ENCODE assay signal across 1 cellular context in the genomic region with DNA sequence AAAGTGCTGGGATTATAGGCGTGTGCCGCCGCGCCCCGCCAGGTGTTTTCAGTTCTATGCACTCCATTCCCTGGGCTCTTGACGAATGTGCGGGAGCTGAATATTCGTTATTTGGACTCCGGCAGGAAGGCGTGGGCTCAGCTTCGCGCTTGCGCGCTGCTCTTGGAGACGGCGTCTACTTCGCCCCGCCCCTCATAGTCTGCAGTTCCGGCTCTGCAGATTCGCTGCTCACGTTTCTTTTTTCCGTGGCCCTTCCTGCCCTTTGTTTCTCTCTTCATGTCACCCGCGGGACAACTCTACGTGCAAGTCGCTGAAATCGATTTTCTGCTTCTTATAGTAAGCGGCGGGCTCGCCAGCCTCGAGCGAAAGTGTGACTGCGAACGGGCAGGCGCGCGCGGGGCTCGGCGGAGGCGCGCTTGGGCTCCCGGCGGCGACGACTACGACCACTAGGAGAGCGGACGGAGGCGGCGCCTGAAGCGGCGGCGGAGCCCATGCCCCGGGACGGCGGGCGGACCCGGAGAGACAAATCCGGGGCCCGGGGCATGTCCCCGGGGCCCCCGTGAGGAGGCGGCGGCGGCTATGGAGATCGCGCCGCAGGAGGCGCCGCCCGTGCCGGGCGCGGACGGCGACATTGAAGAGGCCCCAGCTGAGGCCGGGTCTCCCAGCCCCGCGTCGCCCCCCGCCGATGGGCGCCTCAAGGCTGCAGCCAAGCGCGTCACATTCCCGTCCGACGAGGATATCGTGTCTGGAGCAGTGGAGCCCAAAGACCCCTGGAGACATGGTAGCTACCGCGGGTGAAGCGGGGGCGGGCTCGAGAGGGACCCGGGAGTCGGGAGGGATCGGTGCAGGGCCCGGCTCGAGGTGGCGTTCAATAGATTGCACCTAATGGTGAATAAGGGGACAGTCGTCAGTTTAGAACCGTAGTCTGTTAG.
TF ChIP-seq lines count a peak whose summit lies in the region.

A gene with protein sequence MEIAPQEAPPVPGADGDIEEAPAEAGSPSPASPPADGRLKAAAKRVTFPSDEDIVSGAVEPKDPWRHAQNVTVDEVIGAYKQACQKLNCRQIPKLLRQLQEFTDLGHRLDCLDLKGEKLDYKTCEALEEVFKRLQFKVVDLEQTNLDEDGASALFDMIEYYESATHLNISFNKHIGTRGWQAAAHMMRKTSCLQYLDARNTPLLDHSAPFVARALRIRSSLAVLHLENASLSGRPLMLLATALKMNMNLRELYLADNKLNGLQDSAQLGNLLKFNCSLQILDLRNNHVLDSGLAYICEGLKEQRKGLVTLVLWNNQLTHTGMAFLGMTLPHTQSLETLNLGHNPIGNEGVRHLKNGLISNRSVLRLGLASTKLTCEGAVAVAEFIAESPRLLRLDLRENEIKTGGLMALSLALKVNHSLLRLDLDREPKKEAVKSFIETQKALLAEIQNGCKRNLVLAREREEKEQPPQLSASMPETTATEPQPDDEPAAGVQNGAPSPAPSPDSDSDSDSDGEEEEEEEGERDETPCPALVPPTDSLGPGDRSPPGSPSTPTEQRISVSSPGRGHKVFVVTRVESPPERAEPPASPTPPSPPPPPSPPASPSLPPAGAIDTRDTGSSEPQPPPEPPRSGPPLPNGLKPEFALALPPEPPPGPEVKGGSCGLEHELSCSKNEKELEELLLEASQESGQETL (plus strand): TSS at position 433 of the 932 bp plus-strand sequence. CDS start 147 bp downstream, at position 580.

TF ChIP-seq in K562, 482 proteins besides CTCF, POLR2A, EP300 and RAD21 (continued from another document and continues in another):
- TF ChIP-seq ZBTB34 (CRISPR knock-in tag; IDR thresholded peaks at IDR 0.05): no peak
- no peak for TF ChIP-seq BRCA1 (IDR thresholded peaks at IDR 0.05)
- no peak for TF ChIP-seq BRCA1 (CRISPR knock-in tag; IDR thresholded peaks at IDR 0.05)
- no peak for TF ChIP-seq ZNF3 (CRISPR knock-in tag; IDR thresholded peaks at IDR 0.05)
- TF ChIP-seq ELF1 (tag; IDR thresholded peaks at IDR 0.05): peak; percentile 78
- TF ChIP-seq, protein P1, sequence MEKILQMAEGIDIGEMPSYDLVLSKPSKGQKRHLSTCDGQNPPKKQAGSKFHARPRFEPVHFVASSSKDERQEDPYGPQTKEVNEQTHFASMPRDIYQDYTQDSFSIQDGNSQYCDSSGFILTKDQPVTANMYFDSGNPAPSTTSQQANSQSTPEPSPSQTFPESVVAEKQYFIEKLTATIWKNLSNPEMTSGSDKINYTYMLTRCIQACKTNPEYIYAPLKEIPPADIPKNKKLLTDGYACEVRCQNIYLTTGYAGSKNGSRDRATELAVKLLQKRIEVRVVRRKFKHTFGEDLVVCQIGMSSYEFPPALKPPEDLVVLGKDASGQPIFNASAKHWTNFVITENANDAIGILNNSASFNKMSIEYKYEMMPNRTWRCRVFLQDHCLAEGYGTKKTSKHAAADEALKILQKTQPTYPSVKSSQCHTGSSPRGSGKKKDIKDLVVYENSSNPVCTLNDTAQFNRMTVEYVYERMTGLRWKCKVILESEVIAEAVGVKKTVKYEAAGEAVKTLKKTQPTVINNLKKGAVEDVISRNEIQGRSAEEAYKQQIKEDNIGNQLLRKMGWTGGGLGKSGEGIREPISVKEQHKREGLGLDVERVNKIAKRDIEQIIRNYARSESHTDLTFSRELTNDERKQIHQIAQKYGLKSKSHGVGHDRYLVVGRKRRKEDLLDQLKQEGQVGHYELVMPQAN (IDR thresholded peaks at IDR 0.05; ENCODE audit: borderline replicate concordance): peak; percentile 83; the same call in 1 of the 2 replicates
- TF ChIP-seq, protein P2, sequence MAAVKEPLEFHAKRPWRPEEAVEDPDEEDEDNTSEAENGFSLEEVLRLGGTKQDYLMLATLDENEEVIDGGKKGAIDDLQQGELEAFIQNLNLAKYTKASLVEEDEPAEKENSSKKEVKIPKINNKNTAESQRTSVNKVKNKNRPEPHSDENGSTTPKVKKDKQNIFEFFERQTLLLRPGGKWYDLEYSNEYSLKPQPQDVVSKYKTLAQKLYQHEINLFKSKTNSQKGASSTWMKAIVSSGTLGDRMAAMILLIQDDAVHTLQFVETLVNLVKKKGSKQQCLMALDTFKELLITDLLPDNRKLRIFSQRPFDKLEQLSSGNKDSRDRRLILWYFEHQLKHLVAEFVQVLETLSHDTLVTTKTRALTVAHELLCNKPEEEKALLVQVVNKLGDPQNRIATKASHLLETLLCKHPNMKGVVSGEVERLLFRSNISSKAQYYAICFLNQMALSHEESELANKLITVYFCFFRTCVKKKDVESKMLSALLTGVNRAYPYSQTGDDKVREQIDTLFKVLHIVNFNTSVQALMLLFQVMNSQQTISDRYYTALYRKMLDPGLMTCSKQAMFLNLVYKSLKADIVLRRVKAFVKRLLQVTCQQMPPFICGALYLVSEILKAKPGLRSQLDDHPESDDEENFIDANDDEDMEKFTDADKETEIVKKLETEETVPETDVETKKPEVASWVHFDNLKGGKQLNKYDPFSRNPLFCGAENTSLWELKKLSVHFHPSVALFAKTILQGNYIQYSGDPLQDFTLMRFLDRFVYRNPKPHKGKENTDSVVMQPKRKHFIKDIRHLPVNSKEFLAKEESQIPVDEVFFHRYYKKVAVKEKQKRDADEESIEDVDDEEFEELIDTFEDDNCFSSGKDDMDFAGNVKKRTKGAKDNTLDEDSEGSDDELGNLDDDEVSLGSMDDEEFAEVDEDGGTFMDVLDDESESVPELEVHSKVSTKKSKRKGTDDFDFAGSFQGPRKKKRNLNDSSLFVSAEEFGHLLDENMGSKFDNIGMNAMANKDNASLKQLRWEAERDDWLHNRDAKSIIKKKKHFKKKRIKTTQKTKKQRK (IDR thresholded peaks at IDR 0.05; ENCODE audit: borderline replicate concordance, low read depth, low read length): no peak
- TF ChIP-seq SMARCC2 (IDR thresholded peaks at IDR 0.05; ENCODE audit: low read depth): no peak
- TF ChIP-seq RFX7 (CRISPR knock-in tag; IDR thresholded peaks at IDR 0.05): no peak
- no peak for TF ChIP-seq PTRF (tag; IDR thresholded peaks at IDR 0.05)
- TF ChIP-seq GABPA (tag; conservative IDR thresholded peaks at IDR 0.05; ENCODE audit: low read depth): peak; percentile 65
- no peak; the same call in 1 of the 2 replicates for TF ChIP-seq JUN (IDR thresholded peaks at IDR 0.05; ENCODE audit: borderline replicate concordance, low read depth, low read length)
- TF ChIP-seq JUN (CRISPR knock-in tag; IDR thresholded peaks at IDR 0.05; ENCODE audit: borderline replicate concordance): peak; percentile 52; the same call in 1 of the 2 replicates
- TF ChIP-seq ZNF444 (CRISPR knock-in tag; IDR thresholded peaks at IDR 0.05): no peak
- TF ChIP-seq NFXL1 (CRISPR knock-in tag; IDR thresholded peaks at IDR 0.05): no peak
- peak; percentile 90 for TF ChIP-seq ZBTB2 (IDR thresholded peaks at IDR 0.05)
- TF ChIP-seq NFIC (IDR thresholded peaks at IDR 0.05): peak; percentile 91
- no peak for TF ChIP-seq CEBPB (tag; IDR thresholded peaks at IDR 0.05)
- 0 out of 2 replicates have a peak, but pooled peaks have one; percentile 52 for TF ChIP-seq ZBTB12 (CRISPR knock-in tag; IDR thresholded peaks at IDR 0.05)
- TF ChIP-seq POU5F1 (IDR thresholded peaks at IDR 0.05; ENCODE audit: borderline replicate concordance, low read depth, low read length, partially characterized antibody): no peak
- TF ChIP-seq, protein P3, sequence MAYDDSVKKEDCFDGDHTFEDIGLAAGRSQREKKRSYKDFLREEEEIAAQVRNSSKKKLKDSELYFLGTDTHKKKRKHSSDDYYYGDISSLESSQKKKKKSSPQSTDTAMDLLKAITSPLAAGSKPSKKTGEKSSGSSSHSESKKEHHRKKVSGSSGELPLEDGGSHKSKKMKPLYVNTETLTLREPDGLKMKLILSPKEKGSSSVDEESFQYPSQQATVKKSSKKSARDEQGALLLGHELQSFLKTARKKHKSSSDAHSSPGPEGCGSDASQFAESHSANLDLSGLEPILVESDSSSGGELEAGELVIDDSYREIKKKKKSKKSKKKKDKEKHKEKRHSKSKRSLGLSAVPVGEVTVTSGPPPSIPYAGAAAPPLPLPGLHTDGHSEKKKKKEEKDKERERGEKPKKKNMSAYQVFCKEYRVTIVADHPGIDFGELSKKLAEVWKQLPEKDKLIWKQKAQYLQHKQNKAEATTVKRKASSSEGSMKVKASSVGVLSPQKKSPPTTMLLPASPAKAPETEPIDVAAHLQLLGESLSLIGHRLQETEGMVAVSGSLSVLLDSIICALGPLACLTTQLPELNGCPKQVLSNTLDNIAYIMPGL (CRISPR knock-in tag; IDR thresholded peaks at IDR 0.05): peak; percentile 93
- TF ChIP-seq HDAC3 (IDR thresholded peaks at IDR 0.05; ENCODE audit: borderline replicate concordance, partially characterized antibody): no peak
- TF ChIP-seq KDM4B (IDR thresholded peaks at IDR 0.05; ENCODE audit: borderline replicate concordance in 2 of 2, low read depth in 1 of 2): peak in 1 of 2 experiments; percentile 56; a peak in 1 of 4 replicates
- no peak for TF ChIP-seq SRSF1 (IDR thresholded peaks at IDR 0.05; ENCODE audit: low read depth, low read length)
- peak; percentile 83 for TF ChIP-seq GABPB1 (CRISPR knock-in tag; IDR thresholded peaks at IDR 0.05)
- TF ChIP-seq MAFK (IDR thresholded peaks at IDR 0.05; ENCODE audit: low read length): no peak
- TF ChIP-seq PHF8 (IDR thresholded peaks at IDR 0.05; ENCODE audit: borderline replicate concordance, low read length): peak; percentile 73; the same call in 1 of the 2 replicates
- TF ChIP-seq, protein P4, sequence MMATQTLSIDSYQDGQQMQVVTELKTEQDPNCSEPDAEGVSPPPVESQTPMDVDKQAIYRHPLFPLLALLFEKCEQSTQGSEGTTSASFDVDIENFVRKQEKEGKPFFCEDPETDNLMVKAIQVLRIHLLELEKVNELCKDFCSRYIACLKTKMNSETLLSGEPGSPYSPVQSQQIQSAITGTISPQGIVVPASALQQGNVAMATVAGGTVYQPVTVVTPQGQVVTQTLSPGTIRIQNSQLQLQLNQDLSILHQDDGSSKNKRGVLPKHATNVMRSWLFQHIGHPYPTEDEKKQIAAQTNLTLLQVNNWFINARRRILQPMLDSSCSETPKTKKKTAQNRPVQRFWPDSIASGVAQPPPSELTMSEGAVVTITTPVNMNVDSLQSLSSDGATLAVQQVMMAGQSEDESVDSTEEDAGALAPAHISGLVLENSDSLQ (IDR thresholded peaks at IDR 0.05): no peak
- no peak for TF ChIP-seq ZNF764 (CRISPR knock-in tag; IDR thresholded peaks at IDR 0.05; ENCODE audit: low read depth)
- TF ChIP-seq, protein P5, sequence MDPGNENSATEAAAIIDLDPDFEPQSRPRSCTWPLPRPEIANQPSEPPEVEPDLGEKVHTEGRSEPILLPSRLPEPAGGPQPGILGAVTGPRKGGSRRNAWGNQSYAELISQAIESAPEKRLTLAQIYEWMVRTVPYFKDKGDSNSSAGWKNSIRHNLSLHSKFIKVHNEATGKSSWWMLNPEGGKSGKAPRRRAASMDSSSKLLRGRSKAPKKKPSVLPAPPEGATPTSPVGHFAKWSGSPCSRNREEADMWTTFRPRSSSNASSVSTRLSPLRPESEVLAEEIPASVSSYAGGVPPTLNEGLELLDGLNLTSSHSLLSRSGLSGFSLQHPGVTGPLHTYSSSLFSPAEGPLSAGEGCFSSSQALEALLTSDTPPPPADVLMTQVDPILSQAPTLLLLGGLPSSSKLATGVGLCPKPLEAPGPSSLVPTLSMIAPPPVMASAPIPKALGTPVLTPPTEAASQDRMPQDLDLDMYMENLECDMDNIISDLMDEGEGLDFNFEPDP (CRISPR knock-in tag; IDR thresholded peaks at IDR 0.05): no peak
- TF ChIP-seq NONO (IDR thresholded peaks at IDR 0.05; ENCODE audit: low read depth in 2 of 2, low read length in 1 of 2): 0 out of 4 replicates have a peak, but pooled peaks of 1 of the 2 experiments have one; percentile 45
- no peak for TF ChIP-seq NCOA1 (IDR thresholded peaks at IDR 0.05; ENCODE audit: low read depth)
- TF ChIP-seq HOMEZ (CRISPR knock-in tag; IDR thresholded peaks at IDR 0.05): no peak
